Comparison of ENCODE assay signal across 15 cellular contexts in the genomic region with DNA sequence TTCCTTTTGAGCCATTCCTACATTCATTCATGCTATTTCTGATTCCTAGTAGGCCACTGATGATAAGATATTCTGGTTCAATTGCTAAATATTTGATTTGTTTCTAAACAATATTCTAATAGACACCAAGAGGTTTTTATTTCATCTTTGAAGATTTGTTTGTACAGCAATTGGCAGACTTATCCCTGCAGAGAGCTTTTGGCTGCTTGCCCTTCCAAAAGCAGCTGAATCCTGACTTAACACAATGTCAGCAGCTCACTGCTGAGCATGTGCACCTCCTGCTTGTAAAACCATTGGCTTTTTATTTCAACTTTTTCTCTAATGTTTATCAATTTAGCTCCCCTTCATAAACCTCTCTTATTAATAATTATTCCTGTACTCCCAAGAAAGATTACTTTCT. TPM values are rescaled to one million over a fixed set of nuclear protein-coding genes. Genes with fewer than 3 reads are reported as not detected.
DNase-seq lines count a peak whose midpoint lies in the region; TF ChIP-seq lines count a peak whose summit lies in the region.
"Had no signal": no experiment of that assay in that cellular context is flagged by ENCODE, and none has a peak within 500 bp of the region (broad histone marks: within the 10 kb centered on the region; RNA-seq: fewer than 3 reads in every experiment).

No MANE protein-coding gene starts in this region.

- H3K27me3 Mint-ChIP-seq in type B pancreatic cell = no peaks in the 10 kb centered on the region
- H3K27me3 Mint-ChIP-seq: B cell had no signal

- peak; percentile 33 for DNase-seq in D341Med (ENCODE audit: low spot score)
- peak; percentile 44 for DNase-seq in NCI-H1694 (lab: John Stamatoyannopoulos, UW)
- peak in 4 of 7 donors; percentile 13 to 67 (median 16) for DNase-seq in adrenal gland
- peak; percentile 12 for DNase-seq in hepatocyte (ENCODE audit: low spot score)
- DNase-seq in type B pancreatic cell (ENCODE audit: extremely low spot score, unreplicated experiment) = no peak
- no peak for DNase-seq in transverse colon
- no peak for DNase-seq in stimulated activated CD4-positive, alpha-beta T cell treated with anti-CD3 and anti-CD28 coated beads, Interleukin-4, amount 100 ng/mL, for 4 hours
- no peak for DNase-seq in HEK293T (ENCODE audit: extremely low spot score)
- DNase-seq: activated T-cell treated with anti-CD3 and anti-CD28 coated beads, Interleukin-2, amount 50 U/mL, for 48 hours; foreskin fibroblast; lower lobe of right lung; psoas muscle; upper lobe of left lung had no signal

- in situ Hi-C loops in transverse colon (cut with MboI; ENCODE audit: low pct_ligation_motif_present in 1 of 4, low pct_unique_long_range_greater_than_20kb in 1 of 4, low sequenced_read_pairs in 3 of 4) = no loop called here

- TF ChIP-seq POLR2A in adrenal gland (IDR thresholded peaks at IDR 0.05) (no peak), transverse colon (IDR thresholded peaks at IDR 0.05) (no peak)

- H3K9me3 ChIP-seq in adrenal gland (replicated peaks in 1 of 3) (no peaks in the 10 kb centered on the region), hepatocyte (ENCODE audit: low read depth) (no peaks in the 10 kb centered on the region), transverse colon (no peaks in the 10 kb centered on the region)
- H3K9me3 ChIP-seq: lower lobe of right lung, psoas muscle, upper lobe of left lung had no signal

- no peaks in the 10 kb centered on the region for H3K36me3 Mint-ChIP-seq in type B pancreatic cell

- H3K27ac Mint-ChIP-seq in type B pancreatic cell = no peak overlapping the region
- H3K27ac Mint-ChIP-seq: B cell had no signal

- H3K27ac ChIP-seq in adrenal gland (no peak overlapping the region), hepatocyte (no peak overlapping the region), transverse colon (no peak overlapping the region)
- H3K27ac ChIP-seq: cardiac muscle cell, lower lobe of right lung, psoas muscle, upper lobe of left lung had no signal

- H3K4me3 ChIP-seq in adrenal gland = no peak overlapping the region
- no peak overlapping the region for H3K4me3 ChIP-seq in hepatocyte
- H3K4me3 ChIP-seq in transverse colon = no peak overlapping the region
- H3K4me3 ChIP-seq: cardiac muscle cell, lower lobe of right lung, psoas muscle, upper lobe of left lung had no signal

- H3K9me2 ChIP-seq in hepatocyte (replicated peaks; ENCODE audit: insufficient read depth) = no peaks in the 10 kb centered on the region

- intact Hi-C loops in adrenal gland (cut with DNase I) (no loop called here), transverse colon (cut with DNase I; ENCODE audit: low total_unique reads) (no loop called here)

- no peaks in the 10 kb centered on the region for H3K9me3 Mint-ChIP-seq in type B pancreatic cell

- POLR2A ChIA-PET in HEK293T (lab: Yijun Ruan, JAX) = no interaction called here

- no peaks in the 10 kb centered on the region for H3K36me3 ChIP-seq in adrenal gland (replicated peaks in 1 of 2)
- no peaks in the 10 kb centered on the region for H3K36me3 ChIP-seq in hepatocyte (replicated peaks; ENCODE audit: insufficient read depth, low read depth)
- H3K36me3 ChIP-seq in transverse colon = no peaks in the 10 kb centered on the region
- H3K36me3 ChIP-seq: cardiac muscle cell, lower lobe of right lung, upper lobe of left lung had no signal

- TF ChIP-seq CTCF in adrenal gland (IDR thresholded peaks at IDR 0.05) (no peak), hepatocyte (IDR thresholded peaks at IDR 0.05; ENCODE audit: poor library complexity) (no peak), type B pancreatic cell (conservative IDR thresholded peaks at IDR 0.05) (no peak), transverse colon (IDR thresholded peaks at IDR 0.05) (no peak)

- peaks cover 6% of the 10 kb centered on the region for H3K4me1 Mint-ChIP-seq in type B pancreatic cell (ENCODE audit: unreplicated experiment)
- H3K4me1 Mint-ChIP-seq: B cell had no signal

- no peak for TF ChIP-seq EP300 in transverse colon (IDR thresholded peaks at IDR 0.05; ENCODE audit: low read depth)

- no peaks in the 10 kb centered on the region for H4K20me1 ChIP-seq in hepatocyte (ENCODE audit: insufficient read depth, poor library complexity, severe bottlenecking)

- H3K4me1 ChIP-seq in adrenal gland (replicated peaks in 1 of 2) (no peaks in the 10 kb centered on the region), hepatocyte (ENCODE audit: insufficient read depth) (no peaks in the 10 kb centered on the region), transverse colon (peaks cover 0 to 8% (median 0%) of the 10 kb centered on the region in 4 donors)
- H3K4me1 ChIP-seq: lower lobe of right lung, psoas muscle, upper lobe of left lung had no signal

- H3K27me3 ChIP-seq in adrenal gland (no peaks in the 10 kb centered on the region), hepatocyte (no peaks in the 10 kb centered on the region), transverse colon (no peaks in the 10 kb centered on the region)
- H3K27me3 ChIP-seq: cardiac muscle cell, upper lobe of left lung had no signal

- CTCF ChIA-PET in HEK293T (lab: Yijun Ruan, JAX) = no interaction called here

- no peak overlapping the region for H3K4me2 ChIP-seq in hepatocyte

- no peak overlapping the region for H2AFZ ChIP-seq in hepatocyte

- H3K4me3 Mint-ChIP-seq in type B pancreatic cell = no peak overlapping the region
- H3K4me3 Mint-ChIP-seq: B cell had no signal

- H3K79me2 ChIP-seq in hepatocyte = no peaks in the 10 kb centered on the region

TF ChIP-seq in HEK293T, 16 proteins besides CTCF, POLR2A, EP300 and RAD21:
- TF ChIP-seq FOXA1 (IDR thresholded peaks at IDR 0.05) = no peak
- TF ChIP-seq CTBP1 (IDR thresholded peaks at IDR 0.05; ENCODE audit: borderline replicate concordance) = no peak
- no peak for TF ChIP-seq NFRKB (IDR thresholded peaks at IDR 0.05)
- TF ChIP-seq TARDBP (IDR thresholded peaks at IDR 0.05) = no peak
- TF ChIP-seq HDGF (IDR thresholded peaks at IDR 0.05; ENCODE audit: borderline replicate concordance) = no peak
- TF ChIP-seq ELF4 (IDR thresholded peaks at IDR 0.05) = no peak
- TF ChIP-seq LEF1 (IDR thresholded peaks at IDR 0.05; ENCODE audit: borderline replicate concordance) = no peak

RNA-seq across cellular contexts. Expression of a gene that starts 45.3 kb away (rescaled TPM):
- total RNA-seq in adrenal gland (10 to 100 TPM in 4 of 8 donors, 1 to 10 TPM in 4; 2.2 to 31.2 (median 9.1) TPM), hepatocyte (0.60 and 1.4 TPM in 2 replicates), type B pancreatic cell (ENCODE audit: low replicate concordance) (0.17 and 4.7 TPM in 2 replicates), transverse colon (10 to 100 TPM in 2 of 4 donors, 1 to 10 TPM in 2; 3.0 to 27.9 (median 8.0) TPM)
- polyA plus RNA-seq in adrenal gland (1 to 10 TPM; 1.4 to 6.4 (median 2.3) TPM), hepatocyte (1.1 TPM in 1 of 2 replicates, not detected in the other)

Comparison
In these comparisons a context has a peak if more than half of its experiments do, and no peak if none do; other contexts are left out.
1. DNase-seq: peak in D341Med (single experiment), NCI-H1694 (single experiment), adrenal gland (4 of 7) and hepatocyte (single experiment); none in type B pancreatic cell (single experiment), transverse colon (single experiment), stimulated activated CD4-positive, alpha-beta T cell treated with anti-CD3 and anti-CD28 coated beads, Interleukin-4, amount 100 ng/mL, for 4 hours (0 of 2) and HEK293T (single experiment).